24 cellular contexts compared by ENCODE assay signal in genomic region chr6:362924-363249, GRCh38. TPM values are rescaled to one million over a fixed set of nuclear protein-coding genes. Genes with fewer than 3 reads are reported as not detected.
"Had no signal": no experiment of that assay in that cellular context is flagged by ENCODE, and none has a peak within 500 bp of the region (broad histone marks: within the 10 kb centered on the region; RNA-seq: fewer than 3 reads in every experiment).

No MANE protein-coding gene starts in this region.

- H3K4me3 ChIP-seq: PC-9, Peyer's patch, SJSA1, SK-N-MC had no signal

- FAIRE-seq: HTR-8/SVneo had no signal

- H3K4me1 ChIP-seq: Peyer's patch, SJSA1 had no signal

- H3K27me3 ChIP-seq: Peyer's patch had no signal

- H3K27ac ChIP-seq: HL-60, PC-9, Peyer's patch, SJSA1, SK-N-MC had no signal

- H3K36me3 ChIP-seq: Peyer's patch, SJSA1 had no signal

- DNase-seq: Karpas-422, KG1, MM.1S, NCI-H1092 treated with DMSO at 0.1 percent for 48 hours, NCI-H1436, NCI-H187, NCI-H2029, NCI-H2081 treated with DMSO at 0.1 percent for 48 hours, NCI-H2171, NCI-H226, NCI-H446, NCI-H510A, NCI-H524 treated with DMSO at 0.1 percent for 48 hours, NCI-H69, NCI-H774, OCI-M1, PC-9, Peyer's patch, SIG-M5 had no signal

- H2AFZ ChIP-seq: PC-9 had no signal

- ATAC-seq: Right ventricle myocardium inferior had no signal

- H3K4me2 ChIP-seq: PC-9 had no signal

RNA-seq across cellular contexts. Expression of gene IRF4, which starts 28.7 kb away (rescaled TPM):
- total RNA-seq: PC-9 had no signal
